In the genomic region with DNA sequence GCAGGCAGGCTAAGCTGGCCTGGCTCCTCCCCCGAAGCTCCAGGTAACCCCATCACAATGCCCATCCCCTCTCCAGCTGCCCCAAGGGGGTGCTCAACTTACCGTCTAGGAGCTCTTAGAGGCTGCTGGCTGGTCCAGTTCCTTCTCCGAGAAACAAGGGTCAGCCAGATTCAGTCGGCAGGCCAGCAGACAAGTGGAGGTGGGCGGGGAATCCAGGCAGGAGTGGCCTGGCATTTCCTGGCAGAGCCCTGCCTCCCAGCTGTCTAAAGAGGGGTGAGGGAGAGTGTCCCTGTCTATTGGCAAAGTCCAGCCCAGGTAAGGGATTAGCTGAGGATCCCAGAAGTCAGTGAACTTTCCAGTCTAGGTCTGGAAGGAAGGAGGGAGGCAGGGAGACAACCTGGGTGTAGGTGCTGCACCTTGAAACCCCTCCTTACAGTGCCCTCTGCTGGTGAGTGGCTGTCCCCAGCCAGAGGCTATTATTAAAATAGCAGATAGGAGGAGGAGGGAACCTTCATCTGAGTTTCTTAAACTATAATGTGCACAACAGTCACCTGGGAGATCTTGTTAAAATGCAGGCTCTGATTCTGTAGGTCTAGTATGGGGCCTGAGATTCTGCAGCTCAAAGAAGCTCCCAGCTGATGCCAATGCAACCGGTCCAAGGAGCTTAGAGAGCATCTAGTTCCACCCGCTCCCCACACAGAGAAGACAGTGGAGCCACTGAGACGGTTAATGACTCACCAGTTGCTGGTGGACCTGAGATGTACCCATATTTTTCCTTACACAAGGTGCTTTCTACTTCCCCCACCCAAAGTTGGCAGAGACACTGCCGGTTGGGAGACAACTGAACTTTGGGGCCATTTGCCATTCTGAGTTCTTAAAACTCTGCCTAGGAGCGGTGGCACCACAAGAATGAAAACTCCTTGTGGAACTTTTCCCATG, we compare ENCODE assay signal across 7 cellular contexts. TPM values are rescaled to one million over a fixed set of nuclear protein-coding genes. Genes with fewer than 3 reads are reported as not detected.
DNase-seq lines count a peak whose midpoint lies in the region; ATAC-seq and TF ChIP-seq lines count a peak whose summit lies in the region.

A gene with protein sequence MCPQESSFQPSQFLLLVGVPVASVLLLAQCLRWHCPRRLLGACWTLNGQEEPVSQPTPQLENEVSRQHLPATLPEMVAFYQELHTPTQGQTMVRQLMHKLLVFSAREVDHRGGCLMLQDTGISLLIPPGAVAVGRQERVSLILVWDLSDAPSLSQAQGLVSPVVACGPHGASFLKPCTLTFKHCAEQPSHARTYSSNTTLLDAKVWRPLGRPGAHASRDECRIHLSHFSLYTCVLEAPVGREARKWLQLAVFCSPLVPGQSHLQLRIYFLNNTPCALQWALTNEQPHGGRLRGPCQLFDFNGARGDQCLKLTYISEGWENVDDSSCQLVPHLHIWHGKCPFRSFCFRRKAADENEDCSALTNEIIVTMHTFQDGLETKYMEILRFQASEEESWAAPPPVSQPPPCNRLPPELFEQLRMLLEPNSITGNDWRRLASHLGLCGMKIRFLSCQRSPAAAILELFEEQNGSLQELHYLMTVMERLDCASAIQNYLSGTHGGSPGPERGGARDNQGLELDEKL (minus strand): TSS at position 162 of the 939 bp plus-strand sequence. CDS start 4,147 bp downstream, outside the sequence.

- 85 to 90% methylated on average over 10 of the region's 10 CpGs for WGBS in testis, 2 donors

- H3K4me1 Mint-ChIP-seq in WTC11, result peaks cover 15% of the 10 kb centered on the region
- peaks cover 9% of the 10 kb centered on the region for H3K4me1 Mint-ChIP-seq in chondrocyte (ENCODE audit: low read depth)

- H3K9me3 ChIP-seq in lower lobe of right lung (no peaks in the 10 kb centered on the region), testis (no peaks in the 10 kb centered on the region)

- ATAC-seq in WTC11, result peak; percentile 79
- ATAC-seq in lower lobe of right lung, result peak; percentile 76 to 83
- ATAC-seq in GM18498 (IDR thresholded peaks at IDR 0.05; ENCODE audit: unreplicated experiment), result no peak

- intact Hi-C loops in lower lobe of right lung (cut with DNase I) (no loop called here), testis (cut with DNase I; ENCODE audit: low total_unique reads) (loop anchor here (10.0 kb wide), 1 partner anchor 145 kb away; no protein-coding TSS in a partner anchor)

- no peaks in the 10 kb centered on the region for H3K4me1 ChIP-seq in lower lobe of right lung
- H3K4me1 ChIP-seq in testis, result no peaks in the 10 kb centered on the region

- H3K27me3 Mint-ChIP-seq in WTC11 (ENCODE audit: low read depth) (no peaks in the 10 kb centered on the region), chondrocyte (ENCODE audit: low read depth) (peaks cover 5% of the 10 kb centered on the region)

- CTCF ChIA-PET in WTC11 (lab: Charles Lee), result interaction anchor here (0.6 to 4.5 kb wide), 27 partner anchors 9 to 711 kb away, joined by 3 to 94 read pairs (median 5); a partner anchor contains a TSS

- TF ChIP-seq CTCF in GM10266 (IDR thresholded peaks at IDR 0.05; ENCODE audit: control insufficient read depth, insufficient read depth, low read depth, missing control alignments) (peak; percentile 70), WTC11 (IDR thresholded peaks at IDR 0.05) (peak; percentile 64), chondrocyte (IDR thresholded peaks at IDR 0.05) (peak; percentile 80), lower lobe of right lung (IDR thresholded peaks at IDR 0.05) (peak; percentile 73), testis (IDR thresholded peaks at IDR 0.05) (peak in 2 of 3 experiments; percentile 42 to 51)

- POLR2A ChIA-PET in WTC11 (lab: Charles Lee), result interaction anchor here (1.3 kb wide), 1 partner anchor 11 kb away, joined by 5 read pairs; no protein-coding TSS in a partner anchor

- H3K27me3 ChIP-seq in lower lobe of right lung (ENCODE audit: low read depth), result no peaks in the 10 kb centered on the region
- no peaks in the 10 kb centered on the region for H3K27me3 ChIP-seq in testis

- TF ChIP-seq POLR2A in testis (IDR thresholded peaks at IDR 0.05), result no peak

- H3K27ac ChIP-seq in lower lobe of right lung (no peak within 1 kb of the TSS), testis (no peak within 1 kb of the TSS)

- H3K4me3 Mint-ChIP-seq in WTC11 (no peak within 1 kb of the TSS), chondrocyte (ENCODE audit: unreplicated experiment) (no peak within 1 kb of the TSS)

- H3K9me3 Mint-ChIP-seq in WTC11 (no peaks in the 10 kb centered on the region), chondrocyte (ENCODE audit: low read depth) (no peaks in the 10 kb centered on the region)

- DNase-seq in GM10266 (ENCODE audit: extremely low spot score), result peak; percentile 75
- peak; percentile 60 for DNase-seq in M059J (ENCODE audit: low read depth)
- peak; percentile 77 for DNase-seq in WTC11 (ENCODE audit: low spot score)
- no peak for DNase-seq in chondrocyte (ENCODE audit: low spot score)
- peak; percentile 60 for DNase-seq in lower lobe of right lung
- DNase-seq in testis, result peak; percentile 49

- H3K4me3 ChIP-seq in lower lobe of right lung (no peak within 1 kb of the TSS), testis (no peak within 1 kb of the TSS)

- peak within 1 kb of the TSS; percentile 25; the same call in 1 of the 2 replicates for H3K27ac Mint-ChIP-seq in WTC11
- H3K27ac Mint-ChIP-seq in chondrocyte (ENCODE audit: unreplicated experiment), result no peak within 1 kb of the TSS

- H3K36me3 ChIP-seq in lower lobe of right lung (no peaks in the 10 kb centered on the region), testis (ENCODE audit: low read depth, missing control alignments) (no peaks in the 10 kb centered on the region)

- H3K36me3 Mint-ChIP-seq in WTC11 (no peaks in the 10 kb centered on the region), chondrocyte (ENCODE audit: low read depth) (no peaks in the 10 kb centered on the region)

TF ChIP-seq in WTC11, 78 proteins besides CTCF, POLR2A, EP300 and RAD21:
- TF ChIP-seq SP1 (CRISPR knock-in tag; conservative IDR thresholded peaks at IDR 0.05), result no peak
- TF ChIP-seq GTF2I (CRISPR knock-in tag; conservative IDR thresholded peaks at IDR 0.05), result no peak
- no peak for TF ChIP-seq JAZF1 (CRISPR knock-in tag; IDR thresholded peaks at IDR 0.05)
- no peak for TF ChIP-seq ZBTB21 (CRISPR knock-in tag; IDR thresholded peaks at IDR 0.05; ENCODE audit: borderline replicate concordance)
- TF ChIP-seq ETV6 (CRISPR knock-in tag; IDR thresholded peaks at IDR 0.05), result no peak
- TF ChIP-seq SOX15 (CRISPR knock-in tag; IDR thresholded peaks at IDR 0.05), result no peak
- no peak for TF ChIP-seq NFE2L1 (CRISPR knock-in tag; IDR thresholded peaks at IDR 0.05)
- TF ChIP-seq, protein P1, sequence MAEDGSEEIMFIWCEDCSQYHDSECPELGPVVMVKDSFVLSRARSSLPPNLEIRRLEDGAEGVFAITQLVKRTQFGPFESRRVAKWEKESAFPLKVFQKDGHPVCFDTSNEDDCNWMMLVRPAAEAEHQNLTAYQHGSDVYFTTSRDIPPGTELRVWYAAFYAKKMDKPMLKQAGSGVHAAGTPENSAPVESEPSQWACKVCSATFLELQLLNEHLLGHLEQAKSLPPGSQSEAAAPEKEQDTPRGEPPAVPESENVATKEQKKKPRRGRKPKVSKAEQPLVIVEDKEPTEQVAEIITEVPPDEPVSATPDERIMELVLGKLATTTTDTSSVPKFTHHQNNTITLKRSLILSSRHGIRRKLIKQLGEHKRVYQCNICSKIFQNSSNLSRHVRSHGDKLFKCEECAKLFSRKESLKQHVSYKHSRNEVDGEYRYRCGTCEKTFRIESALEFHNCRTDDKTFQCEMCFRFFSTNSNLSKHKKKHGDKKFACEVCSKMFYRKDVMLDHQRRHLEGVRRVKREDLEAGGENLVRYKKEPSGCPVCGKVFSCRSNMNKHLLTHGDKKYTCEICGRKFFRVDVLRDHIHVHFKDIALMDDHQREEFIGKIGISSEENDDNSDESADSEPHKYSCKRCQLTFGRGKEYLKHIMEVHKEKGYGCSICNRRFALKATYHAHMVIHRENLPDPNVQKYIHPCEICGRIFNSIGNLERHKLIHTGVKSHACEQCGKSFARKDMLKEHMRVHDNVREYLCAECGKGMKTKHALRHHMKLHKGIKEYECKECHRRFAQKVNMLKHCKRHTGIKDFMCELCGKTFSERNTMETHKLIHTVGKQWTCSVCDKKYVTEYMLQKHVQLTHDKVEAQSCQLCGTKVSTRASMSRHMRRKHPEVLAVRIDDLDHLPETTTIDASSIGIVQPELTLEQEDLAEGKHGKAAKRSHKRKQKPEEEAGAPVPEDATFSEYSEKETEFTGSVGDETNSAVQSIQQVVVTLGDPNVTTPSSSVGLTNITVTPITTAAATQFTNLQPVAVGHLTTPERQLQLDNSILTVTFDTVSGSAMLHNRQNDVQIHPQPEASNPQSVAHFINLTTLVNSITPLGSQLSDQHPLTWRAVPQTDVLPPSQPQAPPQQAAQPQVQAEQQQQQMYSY (CRISPR knock-in tag; IDR thresholded peaks at IDR 0.05), result no peak
- TF ChIP-seq, protein P2, sequence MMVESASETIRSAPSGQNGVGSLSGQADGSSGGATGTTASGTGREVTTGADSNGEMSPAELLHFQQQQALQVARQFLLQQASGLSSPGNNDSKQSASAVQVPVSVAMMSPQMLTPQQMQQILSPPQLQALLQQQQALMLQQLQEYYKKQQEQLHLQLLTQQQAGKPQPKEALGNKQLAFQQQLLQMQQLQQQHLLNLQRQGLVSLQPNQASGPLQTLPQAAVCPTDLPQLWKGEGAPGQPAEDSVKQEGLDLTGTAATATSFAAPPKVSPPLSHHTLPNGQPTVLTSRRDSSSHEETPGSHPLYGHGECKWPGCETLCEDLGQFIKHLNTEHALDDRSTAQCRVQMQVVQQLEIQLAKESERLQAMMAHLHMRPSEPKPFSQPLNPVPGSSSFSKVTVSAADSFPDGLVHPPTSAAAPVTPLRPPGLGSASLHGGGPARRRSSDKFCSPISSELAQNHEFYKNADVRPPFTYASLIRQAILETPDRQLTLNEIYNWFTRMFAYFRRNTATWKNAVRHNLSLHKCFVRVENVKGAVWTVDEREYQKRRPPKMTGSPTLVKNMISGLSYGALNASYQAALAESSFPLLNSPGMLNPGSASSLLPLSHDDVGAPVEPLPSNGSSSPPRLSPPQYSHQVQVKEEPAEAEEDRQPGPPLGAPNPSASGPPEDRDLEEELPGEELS (CRISPR knock-in tag; IDR thresholded peaks at IDR 0.05), result no peak
- no peak for TF ChIP-seq TP53 (CRISPR knock-in tag; IDR thresholded peaks at IDR 0.05)
- TF ChIP-seq JUN (CRISPR knock-in tag; IDR thresholded peaks at IDR 0.05), result no peak
TF ChIP-seq in WTC11: peak in this region for 0.

RNA-seq across cellular contexts. Expression of the gene that starts here (rescaled TPM):
- total RNA-seq in M059J (2014; rRNA removed; shearing (Covaris generic)), result 0.02 and 0.20 TPM in 2 replicates
- total RNA-seq in WTC11 (2021), result 3.3 to 4.5 TPM (median 3.6 TPM) in 3 replicates
- total RNA-seq in chondrocyte, result 0.25 to 0.36 TPM in 2 of 3 replicates, not detected in the other
- total RNA-seq in lower lobe of right lung, result 1.1 TPM
- total RNA-seq in testis, result 1 to 10 TPM; 2.0 to 3.2 TPM
- 3.1 TPM for polyA plus RNA-seq in testis (ENCODE audit: insufficient read depth, low read depth, low replicate concordance)

Comparison
In these comparisons a context has a peak if more than half of its experiments do, and no peak if none do; other contexts are left out.
1. Peak in DNase-seq in M059J; RNA of the gene not detected or under 1 TPM.